In the genomic region with DNA sequence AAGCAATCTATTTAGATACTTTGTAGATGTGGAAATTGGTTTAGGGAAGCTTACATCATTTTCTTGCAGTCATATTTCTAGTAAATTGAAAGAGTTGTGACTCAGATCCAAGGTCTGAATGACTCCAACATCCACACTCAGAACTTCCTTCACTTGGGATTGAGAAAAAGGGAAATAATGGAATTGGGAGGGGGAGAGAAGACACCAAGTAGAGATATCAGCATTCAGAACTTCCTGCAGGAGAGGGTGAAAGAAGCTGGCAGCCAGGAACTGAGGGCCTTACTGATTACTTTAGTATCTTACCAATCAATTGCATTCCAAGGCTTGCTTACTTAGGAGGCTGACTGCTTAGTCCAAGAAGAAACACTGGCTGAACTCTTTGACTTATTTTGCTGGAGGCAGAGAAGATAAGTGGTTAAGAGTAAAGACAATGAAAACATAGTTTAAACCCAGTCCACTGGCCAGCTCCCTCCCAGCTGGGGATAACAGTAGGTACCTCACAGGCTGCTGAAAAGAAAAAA, we compare ENCODE assay signal across 13 cellular contexts. TPM values are rescaled to one million over a fixed set of nuclear protein-coding genes. Genes with fewer than 3 reads are reported as not detected.
DNase-seq lines count a peak whose midpoint lies in the region; ATAC-seq, FAIRE-seq and TF ChIP-seq lines count a peak whose summit lies in the region.
"Had no signal": no experiment of that assay in that cellular context is flagged by ENCODE, and none has a peak within 500 bp of the region (broad histone marks: within the 10 kb centered on the region; RNA-seq: fewer than 3 reads in every experiment).

No MANE protein-coding gene starts in this region.

- H3K9me1 ChIP-seq in endothelial cell of umbilical vein (replicated peaks; ENCODE audit: control insufficient read depth, extremely low read depth, insufficient read depth, low read length): no peaks in the 10 kb centered on the region

- BruUV-seq in endothelial cell of umbilical vein (replicated peaks; lab: Mats Ljungman, UMichigan): no TSS peak

- peaks cover 12% of the 10 kb centered on the region for H3K36me3 Mint-ChIP-seq in mesothelial cell of epicardium
- H3K36me3 Mint-ChIP-seq in natural killer cell: no peaks in the 10 kb centered on the region
- H3K36me3 Mint-ChIP-seq: activated naive CD8-positive, alpha-beta T cell treated with anti-CD3 and anti-CD28 coated beads, Interleukin-2, amount 10 ng/mL, durations not matched to agents 7 days and 5 days had no signal

- TF ChIP-seq POLR2A in endothelial cell of umbilical vein (IDR thresholded peaks at IDR 0.05; ENCODE audit: low read depth, low read length) (no peak), uterus (IDR thresholded peaks at IDR 0.05) (no peak)

- H3K4me1 ChIP-seq in endothelial cell of umbilical vein (ENCODE audit: control insufficient read depth, extremely low read depth, insufficient read depth, low read length) (peaks cover 40% of the 10 kb centered on the region), uterus (peaks cover 2 to 3% of the 10 kb centered on the region in 2 donors)

- no peaks in the 10 kb centered on the region for H3K27me3 ChIP-seq in endothelial cell of umbilical vein (ENCODE audit: control insufficient read depth in 2 of 2, insufficient read depth in 2 of 2, low read length in 2 of 2)
- no peaks in the 10 kb centered on the region for H3K27me3 ChIP-seq in uterus
- H3K27me3 ChIP-seq: right lobe of liver had no signal

- peaks cover 0 to 4% of the 10 kb centered on the region in 2 experiments for H3K36me3 ChIP-seq in endothelial cell of umbilical vein (ENCODE audit: control insufficient read depth in 2 of 2, extremely low read depth in 1 of 2, insufficient read depth in 2 of 2, low read length in 2 of 2)
- no peaks in the 10 kb centered on the region for H3K36me3 ChIP-seq in uterus
- H3K36me3 ChIP-seq: right lobe of liver had no signal

- H3K9me3 ChIP-seq in endothelial cell of umbilical vein (replicated peaks; ENCODE audit: control insufficient read depth, insufficient read depth, low read length) (no peaks in the 10 kb centered on the region), uterus (no peaks in the 10 kb centered on the region)
- H3K9me3 ChIP-seq: right lobe of liver had no signal

- CTCF ChIA-PET in endothelial cell of umbilical vein (lab: Charles Lee): interaction anchor here (0.9 to 2.6 kb wide), 3 partner anchors 18 to 253 kb away, joined by 3 to 6 read pairs (median 4); a partner anchor contains a TSS

- TF ChIP-seq CTCF in endothelial cell of umbilical vein (IDR thresholded peaks at IDR 0.05; ENCODE audit: extremely low read depth in 1 of 2, insufficient read depth in 1 of 2, low read depth in 1 of 2, low read length in 2 of 2): no peak
- TF ChIP-seq CTCF in mesothelial cell of epicardium (IDR thresholded peaks at IDR 0.05; ENCODE audit: unreplicated experiment): no peak
- no peak for TF ChIP-seq CTCF in natural killer cell (IDR thresholded peaks at IDR 0.05)
- TF ChIP-seq CTCF in uterus (IDR thresholded peaks at IDR 0.05): no peak

- peak; percentile 70 for FAIRE-seq in endothelial cell of umbilical vein (lab: Jason Lieb, UNC)

- no peak for ATAC-seq in natural killer cell

- H3K27ac Mint-ChIP-seq in mesothelial cell of epicardium (peak overlapping the region; percentile 85), natural killer cell (no peak overlapping the region)
- H3K27ac Mint-ChIP-seq: activated naive CD8-positive, alpha-beta T cell treated with anti-CD3 and anti-CD28 coated beads, Interleukin-2, amount 10 ng/mL, durations not matched to agents 7 days and 5 days had no signal

- H3K9ac ChIP-seq in endothelial cell of umbilical vein (replicated peaks; ENCODE audit: extremely low read depth, insufficient read depth, low read length): peak overlapping the region; percentile 43

- peak; percentile 46 for DNase-seq in AG20443 (ENCODE audit: low spot score)
- peak; percentile 40 for DNase-seq in RKO (ENCODE audit: low spot score)
- peak; percentile 68 for DNase-seq in endothelial cell of umbilical vein (ENCODE audit: low read depth, low spot score)
- no peak for DNase-seq in mesothelial cell of epicardium (ENCODE audit: low spot score in 2 of 2, unreplicated experiment in 2 of 2)
- DNase-seq in natural killer cell: no peak
- DNase-seq in DMS153 treated with DMSO at 0.1 percent for 48 hours (lab: John Stamatoyannopoulos, UW; ENCODE audit: unreplicated experiment): no peak
- no peak for DNase-seq in uterus
- no peak for DNase-seq in activated naive CD4-positive, alpha-beta T cell treated with anti-CD3 and anti-CD28 coated beads, Interleukin-2, amount 50 U/mL, for 16 hours
- DNase-seq: activated naive CD8-positive, alpha-beta T cell treated with anti-CD3 and anti-CD28 coated beads, Interleukin-2, amount 10 ng/mL, durations not matched to agents 7 days and 5 days; CD4-positive, CD25-positive, alpha-beta regulatory T cell; hippocampal formation; right lobe of liver; stimulated activated naive CD4-positive, alpha-beta T cell treated with Interleukin-2 at 50 U/mL for 16 hours had no signal

- H3K27ac ChIP-seq in endothelial cell of umbilical vein (ENCODE audit: insufficient read depth, low read depth, low read length) (peak overlapping the region; percentile 75), uterus (no peak overlapping the region)
- H3K27ac ChIP-seq: right lobe of liver had no signal

- POLR2A ChIA-PET in endothelial cell of umbilical vein (lab: Charles Lee): interaction anchor here (0.9 to 1.2 kb wide), 2 partner anchors 9 kb away, joined by 3 to 4 read pairs; no protein-coding TSS in a partner anchor

- H3K4me2 ChIP-seq in endothelial cell of umbilical vein (ENCODE audit: insufficient read depth, low read length): peak overlapping the region; percentile 66

- H3K9me3 Mint-ChIP-seq in mesothelial cell of epicardium (peaks cover 4% of the 10 kb centered on the region), natural killer cell (no peaks in the 10 kb centered on the region)
- H3K9me3 Mint-ChIP-seq: activated naive CD8-positive, alpha-beta T cell treated with anti-CD3 and anti-CD28 coated beads, Interleukin-2, amount 10 ng/mL, durations not matched to agents 7 days and 5 days; CD4-positive, CD25-positive, alpha-beta regulatory T cell had no signal

- H3K4me3 Mint-ChIP-seq in mesothelial cell of epicardium (no peak overlapping the region), natural killer cell (no peak overlapping the region)

- H3K79me2 ChIP-seq in endothelial cell of umbilical vein (ENCODE audit: control insufficient read depth, insufficient read depth, low read length): peaks cover 97% of the 10 kb centered on the region

- dilution Hi-C loops in endothelial cell of umbilical vein (cut with MboI; ENCODE audit: extremely low pct_ligation_motif_present, low sequenced_read_pairs): no loop called here

- H3K4me1 Mint-ChIP-seq in mesothelial cell of epicardium: peaks cover 58% of the 10 kb centered on the region
- no peaks in the 10 kb centered on the region for H3K4me1 Mint-ChIP-seq in natural killer cell

- H3K4me3 ChIP-seq in endothelial cell of umbilical vein (replicated peaks in 1 of 3; ENCODE audit: insufficient read depth in 1 of 3, low read depth in 1 of 3, low read length in 3 of 3): no peak overlapping the region
- no peak overlapping the region for H3K4me3 ChIP-seq in uterus
- H3K4me3 ChIP-seq: right lobe of liver had no signal

- intact Hi-C loops in endothelial cell of umbilical vein (cut with micrococcal nuclease): loop anchor here (1.0 to 2.0 kb wide), 2 partner anchors 9 to 20 kb away; no protein-coding TSS in a partner anchor
- intact Hi-C loops in natural killer cell (cut with micrococcal nuclease): no loop called here
- intact Hi-C loops in uterus (cut with DNase I; ENCODE audit: low total_unique reads): no loop called here

- no peak overlapping the region for H2AFZ ChIP-seq in endothelial cell of umbilical vein (ENCODE audit: low read depth, low read length)

- no peaks in the 10 kb centered on the region for H3K27me3 Mint-ChIP-seq in mesothelial cell of epicardium (ENCODE audit: low read depth)
- no peaks in the 10 kb centered on the region for H3K27me3 Mint-ChIP-seq in natural killer cell (ENCODE audit: low read depth in 2 of 2)
- H3K27me3 Mint-ChIP-seq: activated naive CD8-positive, alpha-beta T cell treated with anti-CD3 and anti-CD28 coated beads, Interleukin-2, amount 10 ng/mL, durations not matched to agents 7 days and 5 days; CD4-positive, CD25-positive, alpha-beta regulatory T cell had no signal

- no peaks in the 10 kb centered on the region for H4K20me1 ChIP-seq in endothelial cell of umbilical vein (replicated peaks; ENCODE audit: control insufficient read depth, extremely low read depth, insufficient read depth, low read length)

TF ChIP-seq in endothelial cell of umbilical vein, 7 proteins besides CTCF, POLR2A, EP300 and RAD21:
- TF ChIP-seq POLR2AphosphoS5 (IDR thresholded peaks at IDR 0.05; ENCODE audit: insufficient read depth, low read depth, low read length) (no peak), JUN (IDR thresholded peaks at IDR 0.05; ENCODE audit: borderline replicate concordance, insufficient read depth, insufficient read length, low read depth) (peak; percentile 21), MYC (IDR thresholded peaks at IDR 0.05; ENCODE audit: low read depth, low read length) (no peak), FOS (IDR thresholded peaks at IDR 0.05; ENCODE audit: borderline replicate concordance, insufficient read depth, low read length) (peak; percentile 59)

RNA-seq across cellular contexts. Expression of a gene that starts 21.7 kb away (rescaled TPM):
- total RNA-seq in endothelial cell of umbilical vein: 811 and 928 TPM in 2 replicates
- polyA plus RNA-seq in endothelial cell of umbilical vein: 760 and 914 TPM in 2 replicates
- polyA plus RNA-seq in endothelial cell of umbilical vein (2011; cell fraction: cytosol; rRNA removed): 844 and 980 TPM in 2 replicates
- polyA plus RNA-seq in endothelial cell of umbilical vein (2011; cell fraction: nucleus; rRNA removed): 694 and 872 TPM in 2 replicates
- 1,000 and 1,270 TPM in 2 replicates for polyA plus RNA-seq in endothelial cell of umbilical vein (2012)
- 1,294 and 1,444 TPM in 2 replicates for polyA minus RNA-seq in endothelial cell of umbilical vein
- 91.5 TPM for polyA minus RNA-seq in endothelial cell of umbilical vein (2011; cell fraction: cytosol; rRNA and poly(A)+ RNA removed)
- 572 and 629 TPM in 2 replicates for polyA minus RNA-seq in endothelial cell of umbilical vein (2011; cell fraction: nucleus; rRNA and poly(A)+ RNA removed)
- 489 to 500 TPM (median 495 TPM) in 3 replicates for total RNA-seq in mesothelial cell of epicardium
- 10 to 100 TPM in 1 of 3 donors, 1 to 10 TPM in 2; 5.1 to 10.6 (median 7.8) TPM for total RNA-seq in natural killer cell
- total RNA-seq in uterus: 100 to 1,000 TPM; 212 to 537 (median 430) TPM

Comparison
In these comparisons a context has a peak if more than half of its experiments do, and no peak if none do; other contexts are left out.
1. DNase-seq: peak in AG20443 (single experiment), RKO (single experiment) and endothelial cell of umbilical vein (single experiment); none in mesothelial cell of epicardium (0 of 2), natural killer cell (single experiment), DMS153 treated with DMSO at 0.1 percent for 48 hours (single experiment), uterus (0 of 2) and activated naive CD4-positive, alpha-beta T cell treated with anti-CD3 and anti-CD28 coated beads, Interleukin-2, amount 50 U/mL, for 16 hours (single experiment).
2. RNA of a gene that starts 21.7 kb away (total RNA-seq): 811 to 928 TPM in endothelial cell of umbilical vein, 489 to 500 TPM in mesothelial cell of epicardium and 212 to 537 TPM in uterus; 5.1 to 10.6 TPM in natural killer cell; every median in the first group is over 10 times any median in the second.